In the genomic region with DNA sequence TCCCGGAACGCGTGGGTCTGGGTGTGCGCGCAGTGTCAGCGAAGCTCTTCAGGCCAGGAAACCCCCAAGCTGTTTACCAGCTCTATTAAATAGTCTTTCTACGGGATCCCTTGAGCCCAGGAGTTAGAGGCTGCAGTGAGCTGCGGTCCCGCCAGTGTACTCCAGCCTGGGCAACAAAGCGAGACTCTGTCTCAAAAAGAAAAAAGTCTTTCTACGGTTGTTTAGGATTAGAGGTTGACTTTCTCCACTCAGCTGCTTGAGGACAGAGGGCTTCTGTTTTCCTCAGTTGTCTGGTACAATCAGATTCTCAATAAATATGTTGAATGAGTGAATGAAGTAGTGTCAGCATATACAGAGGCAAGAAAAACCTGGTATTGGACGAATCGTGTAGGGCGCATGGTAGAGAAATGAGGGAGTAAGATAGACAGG, we compare ENCODE assay signal across 1 cellular context.
TF ChIP-seq lines count a peak whose summit lies in the region.

No MANE protein-coding gene starts in this region.

TF ChIP-seq in IMR-90, 13 proteins besides CTCF, POLR2A, EP300 and RAD21:
- TF ChIP-seq MXI1 (IDR thresholded peaks at IDR 0.05; ENCODE audit: borderline replicate concordance, low read depth, low read length) (0 out of 2 replicates have a peak, but pooled peaks have one; percentile 4), NFE2L2 (IDR thresholded peaks at IDR 0.05; ENCODE audit: low read depth, low read length) (no peak), FOS (IDR thresholded peaks at IDR 0.05; ENCODE audit: low read depth, low read length) (no peak)
